In the genomic region with DNA sequence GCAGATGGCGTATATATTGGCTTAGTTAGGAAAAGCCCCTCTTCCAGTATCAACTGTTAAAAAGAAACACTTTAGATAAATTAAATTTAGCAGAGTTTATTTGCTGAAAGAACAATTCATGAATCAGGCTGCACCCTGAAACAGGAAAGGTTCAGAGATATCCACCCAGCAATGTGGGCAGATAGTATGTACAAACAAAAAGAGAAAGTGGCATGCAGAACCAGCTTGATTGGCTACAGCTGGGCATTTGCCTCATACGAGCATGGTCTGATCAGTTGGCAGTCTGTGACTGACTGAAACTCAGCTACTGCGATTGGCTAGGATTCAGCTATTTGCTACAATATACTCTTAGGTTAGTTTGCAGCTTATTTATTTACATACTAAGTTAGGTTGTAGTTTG, we compare ENCODE assay signal across 20 cellular contexts.
DNase-seq lines count a peak whose midpoint lies in the region; ATAC-seq and TF ChIP-seq lines count a peak whose summit lies in the region.
"Had no signal": no experiment of that assay in that cellular context is flagged by ENCODE, and none has a peak within 500 bp of the region (broad histone marks: within the 10 kb centered on the region; RNA-seq: fewer than 3 reads in every experiment).

No MANE protein-coding gene starts in this region.

- no peak overlapping the region for H3K27ac ChIP-seq in CD8-positive, alpha-beta memory T cell (ENCODE audit: low read depth, low read length)
- H3K27ac ChIP-seq: BLaER1 treated with 17β-estradiol and CSF1 and Interleukin-3, amounts not matched to agents 10 nM and 100 nM; PC-9; RWPE1; SJCRH30 had no signal

- H3K36me3 ChIP-seq in CD8-positive, alpha-beta memory T cell (ENCODE audit: insufficient read depth, low read length), result no peaks in the 10 kb centered on the region
- H3K36me3 ChIP-seq: BLaER1 treated with 17β-estradiol and CSF1 and Interleukin-3, amounts not matched to agents 10 nM and 100 nM; SJCRH30 had no signal

- peaks cover 0 to 2% (median 0%) of the 10 kb centered on the region in 5 donors for H3K9me3 Mint-ChIP-seq in CD8-positive, alpha-beta memory T cell
- H3K9me3 Mint-ChIP-seq: CD8-positive, alpha-beta T cell; H9 had no signal

- no peak overlapping the region for H3K4me3 Mint-ChIP-seq in CD8-positive, alpha-beta memory T cell
- H3K4me3 Mint-ChIP-seq: CD8-positive, alpha-beta T cell; H9 had no signal

- H3K27me3 Mint-ChIP-seq in CD8-positive, alpha-beta memory T cell, result no peaks in the 10 kb centered on the region

- H3K4me1 ChIP-seq in CD8-positive, alpha-beta memory T cell (ENCODE audit: insufficient read depth, low read length), result no peaks in the 10 kb centered on the region
- H3K4me1 ChIP-seq: SJCRH30 had no signal

- H3K36me3 Mint-ChIP-seq in CD8-positive, alpha-beta memory T cell, result no peaks in the 10 kb centered on the region
- H3K36me3 Mint-ChIP-seq: CD8-positive, alpha-beta T cell had no signal

- no peaks in the 10 kb centered on the region for H3K4me1 Mint-ChIP-seq in CD8-positive, alpha-beta memory T cell

- TF ChIP-seq CTCF in GM12865 (IDR thresholded peaks at IDR 0.05; ENCODE audit: insufficient read depth, low read depth, low read length, missing control alignments), result no peak

- no peak overlapping the region for H3K27ac Mint-ChIP-seq in CD8-positive, alpha-beta memory T cell
- H3K27ac Mint-ChIP-seq: CD8-positive, alpha-beta T cell had no signal

- POLR2A ChIA-PET in CD8-positive, alpha-beta memory T cell (lab: Charles Lee), result no interaction called here

- peak; percentile 15 for DNase-seq in GM12865 (ENCODE audit: low read depth)
- DNase-seq in M059J (ENCODE audit: low read depth), result peak; percentile 12
- peak; percentile 62 for DNase-seq in fibroblast of gingiva (ENCODE audit: low read depth)
- no peak for DNase-seq in CD8-positive, alpha-beta memory T cell
- DNase-seq: CD8-positive, alpha-beta T cell; GF-D8; H9; MV-4-11; NCI-H1417; NCI-H187; NCI-H2227 treated with DMSO at 0.1 percent for 48 hours; NCI-H510A treated with DMSO at 0.1 percent for 48 hours; PC-9; SJCRH30 had no signal

- no peak overlapping the region for H3K4me3 ChIP-seq in GM12865 (ENCODE audit: low read depth, low read length)
- H3K4me3 ChIP-seq in CD8-positive, alpha-beta memory T cell (ENCODE audit: low read length), result no peak overlapping the region
- H3K4me3 ChIP-seq: BLaER1 treated with 17β-estradiol and CSF1 and Interleukin-3, amounts not matched to agents 10 nM and 100 nM; K562; PC-9; SJCRH30 had no signal

- CTCF ChIA-PET in CD8-positive, alpha-beta memory T cell (lab: Charles Lee), result no interaction called here

- H3K9me3 ChIP-seq in CD8-positive, alpha-beta memory T cell (ENCODE audit: low read length), result no peaks in the 10 kb centered on the region
- H3K9me3 ChIP-seq: BLaER1 treated with 17β-estradiol and CSF1 and Interleukin-3, amounts not matched to agents 10 nM and 100 nM; SJCRH30 had no signal

- H3K27me3 ChIP-seq in CD8-positive, alpha-beta memory T cell (ENCODE audit: insufficient read depth, low read length, poor library complexity, severe bottlenecking), result no peaks in the 10 kb centered on the region
- H3K27me3 ChIP-seq: BLaER1 treated with 17β-estradiol and CSF1 and Interleukin-3, amounts not matched to agents 10 nM and 100 nM; SJCRH30 had no signal

- ATAC-seq in GM21717 (IDR thresholded peaks at IDR 0.05; ENCODE audit: unreplicated experiment) (peak; percentile 75), GM18861 (IDR thresholded peaks at IDR 0.05; ENCODE audit: unreplicated experiment) (no peak), GM21786 (IDR thresholded peaks at IDR 0.05; ENCODE audit: unreplicated experiment) (no peak)
- ATAC-seq: CD8-positive, alpha-beta T cell; K562 had no signal

Comparison
In these comparisons a context has a peak if more than half of its experiments do, and no peak if none do; other contexts are left out.
1. DNase-seq: peak in GM12865 (single experiment), M059J (single experiment) and fibroblast of gingiva (single experiment); none in CD8-positive, alpha-beta memory T cell (0 of 5).